ENCODE assay signal across 26 cellular contexts in the genomic region with DNA sequence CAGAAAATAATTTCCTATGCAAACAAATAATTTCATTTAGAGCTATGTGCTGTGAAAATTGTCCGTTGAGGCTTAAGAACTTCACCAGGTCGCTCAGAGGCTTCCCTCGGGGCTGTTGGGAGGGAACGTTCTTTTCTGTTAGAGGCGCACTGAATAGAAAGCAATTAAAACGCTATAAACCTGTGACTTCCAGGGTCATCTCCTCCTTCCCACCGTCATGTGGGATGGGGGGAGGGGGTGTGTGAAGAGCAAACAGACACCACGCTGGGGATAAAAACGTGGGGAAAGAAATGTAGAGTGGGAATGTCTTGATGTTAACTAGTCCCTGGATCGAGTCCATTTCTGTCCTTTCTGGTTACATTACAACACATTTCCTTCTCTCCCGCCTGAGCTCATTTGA.
"Had no signal": no experiment of that assay in that cellular context is flagged by ENCODE, and none has a peak within 500 bp of the region (broad histone marks: within the 10 kb centered on the region; RNA-seq: fewer than 3 reads in every experiment).

No MANE protein-coding gene starts in this region.

- H3K9me3 Mint-ChIP-seq: activated B cell treated with CpG ODN at 0.5 μM for 24 hours; activated CD4-positive, alpha-beta T cell treated with anti-CD3 and anti-CD28 coated beads, Interleukin-2, amount 10 ng/mL, durations not matched to agents 24 days and 14 days; activated naive CD4-positive, alpha-beta T cell treated with anti-CD3 and anti-CD28 coated beads, Interleukin-2, amount 50 U/mL, for 72 hours; activated naive CD8-positive, alpha-beta T cell treated with anti-CD3 and anti-CD28 coated beads, Interleukin-2, amount 50 U/mL, for 24 hours; activated T-cell treated with anti-CD3 and anti-CD28 coated beads, Interleukin-2, amount 50 U/mL, for 24 hours; activated T-helper 1 cell treated with anti-CD3 and anti-CD28 coated beads, Interleukin-12 subunit alpha, Interleukin-12 subunit beta, Interleukin-2, Interleukin-4 antibody, amounts not matched to agents 30 ng/mL and 10 ng/mL and 1 ng/mL, durations not matched to agents 14 hours and 24 hours and 36 hours had no signal

- H3K27ac Mint-ChIP-seq: activated B cell treated with CpG ODN at 0.5 μM for 24 hours; activated CD4-positive, alpha-beta T cell treated with anti-CD3 and anti-CD28 coated beads, Interleukin-2, amount 10 ng/mL, durations not matched to agents 24 days and 14 days; activated CD8-positive, alpha-beta memory T cell treated with anti-CD3 and anti-CD28 coated beads, Interleukin-2, amount 10 ng/mL, durations not matched to agents 7 days and 5 days; activated naive CD4-positive, alpha-beta T cell treated with anti-CD3 and anti-CD28 coated beads, Interleukin-2, amount 50 U/mL, for 72 hours; activated naive CD8-positive, alpha-beta T cell treated with anti-CD3 and anti-CD28 coated beads, Interleukin-2, amount 50 U/mL, for 24 hours; activated T-cell treated with anti-CD3 and anti-CD28 coated beads, Interleukin-2, amount 50 U/mL, for 24 hours; activated T-helper 1 cell treated with anti-CD3 and anti-CD28 coated beads, Interleukin-12 subunit alpha, Interleukin-12 subunit beta, Interleukin-2, Interleukin-4 antibody, amounts not matched to agents 30 ng/mL and 10 ng/mL and 1 ng/mL, durations not matched to agents 14 hours and 24 hours and 36 hours; T-helper 17 cell had no signal

- ATAC-seq: activated CD8-positive, alpha-beta memory T cell treated with anti-CD3 and anti-CD28 coated beads, Interleukin-2, amount 10 ng/mL, durations not matched to agents 7 days and 5 days; activated naive CD4-positive, alpha-beta T cell treated with anti-CD3 and anti-CD28 coated beads, Interleukin-2, amount 50 U/mL, for 72 hours; activated naive CD8-positive, alpha-beta T cell treated with anti-CD3 and anti-CD28 coated beads, Interleukin-2, amount 50 U/mL, for 24 hours; body of pancreas; T-helper 17 cell had no signal

- H3K4me3 Mint-ChIP-seq: activated B cell treated with CpG ODN at 0.5 μM for 24 hours; activated CD4-positive, alpha-beta T cell treated with anti-CD3 and anti-CD28 coated beads, Interleukin-2, amount 10 ng/mL, durations not matched to agents 24 days and 14 days; activated CD8-positive, alpha-beta memory T cell treated with anti-CD3 and anti-CD28 coated beads, Interleukin-2, amount 10 ng/mL, durations not matched to agents 7 days and 5 days; activated naive CD8-positive, alpha-beta T cell treated with anti-CD3 and anti-CD28 coated beads, Interleukin-2, amount 50 U/mL, for 24 hours; activated T-cell treated with anti-CD3 and anti-CD28 coated beads, Interleukin-2, amount 50 U/mL, for 24 hours; activated T-helper 1 cell treated with anti-CD3 and anti-CD28 coated beads, Interleukin-12 subunit alpha, Interleukin-12 subunit beta, Interleukin-2, Interleukin-4 antibody, amounts not matched to agents 30 ng/mL and 10 ng/mL and 1 ng/mL, durations not matched to agents 14 hours and 24 hours and 36 hours; T-helper 17 cell had no signal

- DNase-seq: activated B cell treated with CpG ODN at 0.5 μM for 24 hours; activated CD4-positive, alpha-beta T cell treated with anti-CD3 and anti-CD28 coated beads for 1 hour; activated CD4-positive, alpha-beta T cell treated with anti-CD3 and anti-CD28 coated beads, Interleukin-2, amount 10 ng/mL, durations not matched to agents 24 days and 14 days; activated CD4-positive, alpha-beta T cell treated with anti-CD3 and anti-CD28 coated beads, Interleukin-2, amount 50 U/mL, for 48 hours; activated CD8-positive, alpha-beta memory T cell treated with anti-CD3 and anti-CD28 coated beads, Interleukin-2, amount 10 ng/mL, durations not matched to agents 7 days and 5 days; activated effector memory CD4-positive, alpha-beta T cell treated with Interleukin-2 at 50 U/mL for 16 hours; activated naive CD4-positive, alpha-beta T cell treated with Interleukin-2 at 50 U/mL for 16 hours; activated naive CD8-positive, alpha-beta T cell treated with anti-CD3 and anti-CD28 coated beads, Interleukin-2, amount 50 U/mL, for 24 hours; activated T-cell treated with anti-CD3 and anti-CD28 coated beads, Interleukin-2, amount 50 U/mL, for 24 hours; amniotic stem cell; body of pancreas; central memory CD4-positive, alpha-beta T cell; MG63; MV-4-11; NCI-H1092 treated with DMSO at 0.1 percent for 48 hours; NCI-H1436 treated with DMSO at 0.1 percent for 48 hours; NCI-H2029; NCI-H2171; NCI-H345; NCI-H510A treated with DMSO at 0.1 percent for 48 hours; NCI-H774; SIG-M5; T-helper 17 cell; T-helper 9 cell had no signal

- H3K4me1 Mint-ChIP-seq: activated B cell treated with CpG ODN at 0.5 μM for 24 hours; activated naive CD8-positive, alpha-beta T cell treated with anti-CD3 and anti-CD28 coated beads, Interleukin-2, amount 50 U/mL, for 24 hours; T-helper 17 cell had no signal

- H3K36me3 Mint-ChIP-seq: activated CD8-positive, alpha-beta memory T cell treated with anti-CD3 and anti-CD28 coated beads, Interleukin-2, amount 10 ng/mL, durations not matched to agents 7 days and 5 days; activated naive CD4-positive, alpha-beta T cell treated with anti-CD3 and anti-CD28 coated beads, Interleukin-2, amount 50 U/mL, for 72 hours had no signal
